In the genomic region with DNA sequence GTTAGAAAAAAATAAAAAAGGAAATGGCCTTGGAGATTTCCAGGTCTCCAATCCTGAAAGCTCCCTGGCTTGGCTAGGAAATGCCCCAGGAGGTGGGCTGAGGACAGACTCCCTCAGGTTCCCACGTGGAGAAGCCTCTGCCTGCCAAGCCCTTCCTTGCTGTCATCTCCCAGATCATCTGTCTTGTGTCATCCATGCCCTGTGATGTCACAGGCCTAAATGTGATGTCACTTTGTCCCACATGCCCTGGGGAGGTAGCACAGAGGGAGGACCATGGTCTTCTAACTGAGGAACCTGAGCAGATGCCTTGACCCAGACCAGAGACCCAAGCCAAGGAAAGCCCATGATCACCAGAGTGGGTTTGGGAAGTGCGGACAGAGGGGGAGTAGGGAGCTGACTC, we compare ENCODE assay signal across 2 cellular contexts.
TF ChIP-seq lines count a peak whose summit lies in the region.
"Not testable (repeated sequence)": the region's sequence is repeated elsewhere in the genome, so short reads cannot be mapped to it uniquely, and the experiment has no call there.

No MANE protein-coding gene starts in this region.

TF ChIP-seq in GM23338, 12 proteins besides CTCF, POLR2A, EP300 and RAD21:
- peak; percentile 68 for TF ChIP-seq CREB1 (CRISPR knock-in tag; IDR thresholded peaks at IDR 0.05; ENCODE audit: low read depth)

TF ChIP-seq in HepG2, 621 proteins besides CTCF, POLR2A, EP300 and RAD21:
- TF ChIP-seq CREB1 (IDR thresholded peaks at IDR 0.05) (peak; percentile 80), ZBTB21 (CRISPR knock-in tag; IDR thresholded peaks at IDR 0.05) (peak; percentile 81)
- not testable (repeated sequence) for TF ChIP-seq CREB1 (CRISPR knock-in tag; IDR thresholded peaks at IDR 0.05)
